In genomic region chr12:25394025-25394424, GRCh38 we compare ENCODE assay signal across 17 cellular contexts.
DNase-seq lines count a peak whose midpoint lies in the region; ATAC-seq, FAIRE-seq and TF ChIP-seq lines count a peak whose summit lies in the region.
"Had no signal": no experiment of that assay in that cellular context is flagged by ENCODE, and none has a peak within 500 bp of the region (broad histone marks: within the 10 kb centered on the region; RNA-seq: fewer than 3 reads in every experiment).

No MANE protein-coding gene starts in this region.

- TF ChIP-seq CTCF in OCI-LY7 (conservative IDR thresholded peaks at IDR 0.05; ENCODE audit: low read length) (no peak), K562 (IDR thresholded peaks at IDR 0.05 in 2 of 3, conservative IDR thresholded peaks at IDR 0.05 in 1 of 3; ENCODE audit: insufficient read depth in 2 of 3, low read depth in 1 of 3, low read length in 3 of 3) (no peak), lower lobe of right lung (IDR thresholded peaks at IDR 0.05) (no peak)

- no TSS peak for BruUV-seq in OCI-LY7 (replicated peaks; lab: Mats Ljungman, UMichigan)
- BruUV-seq in K562 (replicated peaks; lab: Mats Ljungman, UMichigan): no TSS peak

- ATAC-seq in K562: no peak
- no peak for ATAC-seq in activated CD4-positive, alpha-beta T cell treated with anti-CD3 and anti-CD28 coated beads for 36 hours
- no peak for ATAC-seq in lower lobe of right lung
- ATAC-seq: GM12878 had no signal

- H3K27me3 ChIP-seq in K562 (ENCODE audit: control insufficient read depth in 2 of 2, insufficient read depth in 2 of 2, low read length in 2 of 2) (peaks cover 0 to 4% of the 10 kb centered on the region in 2 experiments; a peak in 2 of 5 replicates), lower lobe of right lung (ENCODE audit: low read depth) (no peaks in the 10 kb centered on the region)

- no peak for TF ChIP-seq EP300 in K562 (IDR thresholded peaks at IDR 0.05; ENCODE audit: low read length)

- H4K20me1 ChIP-seq in OCI-LY7 (ENCODE audit: insufficient read depth, low read length): no peaks in the 10 kb centered on the region
- no peaks in the 10 kb centered on the region for H4K20me1 ChIP-seq in K562 (replicated peaks; ENCODE audit: control insufficient read depth, insufficient read depth, low read length)

- H3K4me1 ChIP-seq in OCI-LY7 (ENCODE audit: insufficient read depth, low read length, poor library complexity, severe bottlenecking) (peaks cover 19% of the 10 kb centered on the region), K562 (replicated peaks in 1 of 2; ENCODE audit: control insufficient read depth in 2 of 2, insufficient read depth in 2 of 2, low read length in 2 of 2) (peaks cover 0 to 3% of the 10 kb centered on the region in 2 experiments; a peak in 1 of 5 replicates), lower lobe of right lung (no peaks in the 10 kb centered on the region)
- H3K4me1 ChIP-seq: HAP-1 had no signal

- peaks cover 8% of the 10 kb centered on the region for H3K27me3 Mint-ChIP-seq in activated CD4-positive, alpha-beta T cell treated with anti-CD3 and anti-CD28 coated beads for 36 hours

- H3K4me2 ChIP-seq in OCI-LY7 (ENCODE audit: low read length) (peak overlapping the region; percentile 26; the same call in 1 of the 2 replicates), K562 (ENCODE audit: insufficient read depth, low read length) (no peak overlapping the region)

- H2AFZ ChIP-seq in OCI-LY7 (ENCODE audit: low read length): no peak overlapping the region
- no peak overlapping the region; the same call in 1 of the 2 replicates for H2AFZ ChIP-seq in K562 (ENCODE audit: low read depth, low read length)

- H3K4me3 ChIP-seq in OCI-LY7 (ENCODE audit: low read depth, low read length, poor library complexity, severe bottlenecking) (no peak overlapping the region), K562 (no peak overlapping the region), lower lobe of right lung (no peak overlapping the region)
- H3K4me3 ChIP-seq: GM12878, HAP-1 had no signal

- no peaks in the 10 kb centered on the region for H3K36me3 Mint-ChIP-seq in activated CD4-positive, alpha-beta T cell treated with anti-CD3 and anti-CD28 coated beads for 36 hours (ENCODE audit: low read depth)
- H3K36me3 Mint-ChIP-seq: CD4-positive, alpha-beta memory T cell had no signal

- no peaks in the 10 kb centered on the region for H3K9me3 ChIP-seq in OCI-LY7 (ENCODE audit: low read length)
- no peaks in the 10 kb centered on the region for H3K9me3 ChIP-seq in K562 (replicated peaks; ENCODE audit: control insufficient read depth, insufficient read depth, low read depth, low read length)
- H3K9me3 ChIP-seq in lower lobe of right lung: no peaks in the 10 kb centered on the region
- H3K9me3 ChIP-seq: HAP-1 had no signal

- no peak overlapping the region for H3K9ac ChIP-seq in K562 (ENCODE audit: insufficient read depth in 1 of 2, low read depth in 2 of 2, low read length in 2 of 2)

- DNase-seq in HEK293T (ENCODE audit: extremely low spot score): no peak
- no peak for DNase-seq in OCI-LY7 (ENCODE audit: low spot score)
- no peak for DNase-seq in K562 (ENCODE audit: extremely low read depth in 1 of 4, low spot score in 3 of 4)
- no peak for DNase-seq in DMS53 treated with DMSO at 0.1 percent for 48 hours (lab: John Stamatoyannopoulos, UW; ENCODE audit: unreplicated experiment)
- no peak for DNase-seq in activated CD4-positive, alpha-beta T cell treated with anti-CD3 and anti-CD28 coated beads for 36 hours
- DNase-seq in lower lobe of right lung: no peak
- DNase-seq: C1 segment of cervical spinal cord; Calu3; CD4-positive, alpha-beta memory T cell; COR-L47; DMS53; DND-41; GOT3 had no signal

- H3K9me2 ChIP-seq in OCI-LY7 (ENCODE audit: insufficient read depth, low read length): no peaks in the 10 kb centered on the region

- intact Hi-C loops in OCI-LY7 (cut with micrococcal nuclease; ENCODE audit: unreplicated experiment): no loop called here
- intact Hi-C loops in K562 (cut with micrococcal nuclease): no loop called here
- intact Hi-C loops in activated CD4-positive, alpha-beta T cell treated with anti-CD3 and anti-CD28 coated beads for 36 hours (cut with DNase I, micrococcal nuclease): no loop called here
- intact Hi-C loops in lower lobe of right lung (cut with DNase I): no loop called here

- H3K9me1 ChIP-seq in K562 (ENCODE audit: control insufficient read depth, insufficient read depth, low read length): no peaks in the 10 kb centered on the region

- 2% methylated on average over 9 of the region's 9 CpGs for WGBS in K562 (ENCODE audit: insufficient coverage, low coverage, missing lambda C conversion rate)

- CTCF ChIA-PET in HEK293T (lab: Yijun Ruan, JAX): no interaction called here
- CTCF ChIA-PET in OCI-LY7 (lab: Charles Lee; ENCODE audit: unreplicated experiment): no interaction called here
- CTCF ChIA-PET in K562 (lab: Yijun Ruan, JAX; ENCODE audit: low intra/inter-chr PET ratio): no interaction called here
- CTCF ChIA-PET in activated CD4-positive, alpha-beta T cell treated with anti-CD3 and anti-CD28 coated beads for 36 hours (lab: Charles Lee): interaction anchor here (0.7 kb wide), 1 partner anchor 236 kb away, joined by 3 read pairs; no protein-coding TSS in a partner anchor

- FAIRE-seq in K562 (lab: Jason Lieb, UNC): no peak
- FAIRE-seq: G401.6, GM12878, H54 had no signal

- in situ Hi-C loops in K562 (cut with MboI): no loop called here

- no peak overlapping the region for H3K27ac Mint-ChIP-seq in activated CD4-positive, alpha-beta T cell treated with anti-CD3 and anti-CD28 coated beads for 36 hours
- H3K27ac Mint-ChIP-seq: CD4-positive, alpha-beta memory T cell had no signal

- H3K4me3 Mint-ChIP-seq in activated CD4-positive, alpha-beta T cell treated with anti-CD3 and anti-CD28 coated beads for 36 hours: no peak overlapping the region
- H3K4me3 Mint-ChIP-seq: CD4-positive, alpha-beta memory T cell had no signal

- POLR2A ChIA-PET in HEK293T (lab: Yijun Ruan, JAX) (no interaction called here), OCI-LY7 (lab: Charles Lee) (interaction anchor here (0.6 kb wide), 1 partner anchor 29 kb away, joined by 3 read pairs; no protein-coding TSS in a partner anchor), K562 (lab: Yijun Ruan, JAX) (no interaction called here)
- POLR2A ChIA-PET in activated CD4-positive, alpha-beta T cell treated with anti-CD3 and anti-CD28 coated beads for 36 hours (lab: Charles Lee): no interaction called here

- no peaks in the 10 kb centered on the region for H3K4me1 Mint-ChIP-seq in activated CD4-positive, alpha-beta T cell treated with anti-CD3 and anti-CD28 coated beads for 36 hours
- H3K4me1 Mint-ChIP-seq: CD4-positive, alpha-beta memory T cell had no signal

- no peaks in the 10 kb centered on the region for H3K36me3 ChIP-seq in OCI-LY7 (ENCODE audit: insufficient read depth, low read length)
- no peaks in the 10 kb centered on the region for H3K36me3 ChIP-seq in K562 (ENCODE audit: control insufficient read depth, insufficient read depth, low read length)
- no peaks in the 10 kb centered on the region for H3K36me3 ChIP-seq in lower lobe of right lung
- H3K36me3 ChIP-seq: HAP-1 had no signal

- H3K79me2 ChIP-seq in OCI-LY7 (ENCODE audit: insufficient read depth, low read depth, low read length) (no peaks in the 10 kb centered on the region), K562 (ENCODE audit: control insufficient read depth, insufficient read depth, low read length) (no peaks in the 10 kb centered on the region)

- TF ChIP-seq RAD21 in K562 (CRISPR knock-in tag; conservative IDR thresholded peaks at IDR 0.05 in 1 of 2, IDR thresholded peaks at IDR 0.05 in 1 of 2): no peak

- TF ChIP-seq POLR2A in K562 (conservative IDR thresholded peaks at IDR 0.05): no peak

- H3K9me3 Mint-ChIP-seq in activated CD4-positive, alpha-beta T cell treated with anti-CD3 and anti-CD28 coated beads for 36 hours (ENCODE audit: low read depth): no peaks in the 10 kb centered on the region
- H3K9me3 Mint-ChIP-seq: CD4-positive, alpha-beta memory T cell had no signal

- H3K27ac ChIP-seq in OCI-LY7 (ENCODE audit: low read depth, low read length, poor library complexity, severe bottlenecking): no peak overlapping the region
- H3K27ac ChIP-seq in K562 (ENCODE audit: extremely low read depth, low read depth, low read length): no peak overlapping the region
- H3K27ac ChIP-seq in lower lobe of right lung: no peak overlapping the region

TF ChIP-seq in HEK293T, 16 proteins besides CTCF, POLR2A, EP300 and RAD21:
- TF ChIP-seq SUZ12 (IDR thresholded peaks at IDR 0.05): no peak
- TF ChIP-seq L3MBTL2 (conservative IDR thresholded peaks at IDR 0.05): 0 out of 2 replicates have a peak, but pooled peaks have one; percentile 24

TF ChIP-seq in K562, 482 proteins besides CTCF, POLR2A, EP300 and RAD21 (continues in another document):
- TF ChIP-seq L3MBTL2 (IDR thresholded peaks at IDR 0.05): peak; percentile 51; the same call in 1 of the 2 replicates
- no peak for TF ChIP-seq ZNF586 (CRISPR knock-in tag; conservative IDR thresholded peaks at IDR 0.05)
